8 cellular contexts compared by ENCODE assay signal in genomic region chr1:190373705-190374336, GRCh38.
DNase-seq lines count a peak whose midpoint lies in the region; ATAC-seq and TF ChIP-seq lines count a peak whose summit lies in the region.

No MANE protein-coding gene starts in this region.

- TF ChIP-seq CTCF in GM12865 (IDR thresholded peaks at IDR 0.05; ENCODE audit: insufficient read depth, low read depth, low read length, missing control alignments), result peak; percentile 67
- peak; percentile 30 to 47 (median 35) for TF ChIP-seq CTCF in esophagus muscularis mucosa (IDR thresholded peaks at IDR 0.05)

- peak; percentile 49 for DNase-seq in GM12865 (ENCODE audit: low read depth)
- peak; percentile 65 for DNase-seq in NCI-H69 (lab: John Stamatoyannopoulos, UW)
- DNase-seq in esophagus muscularis mucosa (ENCODE audit: extremely low spot score), result no peak
- no peak for DNase-seq in posterior cingulate gyrus
- DNase-seq in DMS153 treated with DMSO at 0.1 percent for 48 hours (lab: John Stamatoyannopoulos, UW; ENCODE audit: unreplicated experiment), result no peak
- DNase-seq in mucosa of gallbladder (ENCODE audit: low spot score), result no peak

- ATAC-seq in HG02571 (IDR thresholded peaks at IDR 0.05; ENCODE audit: unreplicated experiment) (peak; percentile 75), GM19452 (IDR thresholded peaks at IDR 0.05; ENCODE audit: unreplicated experiment) (no peak)

- no peak for TF ChIP-seq POLR2A in esophagus muscularis mucosa (IDR thresholded peaks at IDR 0.05; ENCODE audit: low read depth)

- intact Hi-C loops in esophagus muscularis mucosa (cut with DNase I) (no loop called here), posterior cingulate gyrus (cut with DNase I) (no loop called here)

- H3K27ac ChIP-seq in esophagus muscularis mucosa (replicated peaks in 1 of 4), result no peak overlapping the region

- no peak for TF ChIP-seq EP300 in esophagus muscularis mucosa (IDR thresholded peaks at IDR 0.05)

- H3K27me3 ChIP-seq in esophagus muscularis mucosa, result no peaks in the 10 kb centered on the region

- WGBS in esophagus muscularis mucosa, result 65% methylated on average over 2 of the region's 2 CpGs

- H3K4me1 ChIP-seq in esophagus muscularis mucosa, result peaks cover 0 to 5% (median 0%) of the 10 kb centered on the region in 4 donors

- no peaks in the 10 kb centered on the region for H3K9me3 ChIP-seq in esophagus muscularis mucosa

- H3K4me3 ChIP-seq in GM12865 (ENCODE audit: low read depth, low read length) (no peak overlapping the region), esophagus muscularis mucosa (no peak overlapping the region)

- no peaks in the 10 kb centered on the region for H3K36me3 ChIP-seq in esophagus muscularis mucosa

Comparison
In these comparisons a context has a peak if more than half of its experiments do, and no peak if none do; other contexts are left out.
1. DNase-seq: peak in GM12865 (single experiment) and NCI-H69 (single experiment); none in esophagus muscularis mucosa (single experiment), posterior cingulate gyrus (0 of 10), DMS153 treated with DMSO at 0.1 percent for 48 hours (single experiment) and mucosa of gallbladder (single experiment).